Comparison of ENCODE assay signal across 32 cellular contexts in the genomic region with DNA sequence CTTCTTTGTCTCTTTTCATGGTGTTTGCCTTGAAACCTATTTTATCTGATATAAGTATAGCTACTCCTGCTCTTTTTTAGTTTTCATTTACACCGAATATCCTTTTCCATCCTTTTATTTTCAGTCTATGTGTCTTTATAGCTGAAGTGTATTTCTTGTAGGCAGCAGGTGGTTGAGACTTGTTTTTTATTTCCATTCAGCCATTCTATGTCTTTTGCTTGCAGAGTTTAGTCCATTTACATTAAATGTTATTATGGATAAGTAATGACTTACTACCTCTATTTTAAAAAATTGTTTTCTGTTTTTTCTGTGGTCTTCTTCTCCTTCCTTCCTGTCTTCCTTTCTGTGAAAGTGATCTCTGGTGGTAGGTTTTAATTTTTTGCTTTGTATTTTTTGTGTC.
"Had no signal": no experiment of that assay in that cellular context is flagged by ENCODE, and none has a peak within 500 bp of the region (broad histone marks: within the 10 kb centered on the region; RNA-seq: fewer than 3 reads in every experiment).

No MANE protein-coding gene starts in this region.

- H3K4me1 ChIP-seq: body of pancreas, breast epithelium had no signal

- H3K27me3 ChIP-seq: adrenal gland, body of pancreas, brain microvascular endothelial cell, breast epithelium had no signal

- H3K4me3 ChIP-seq: adrenal gland, body of pancreas, breast epithelium had no signal

- H3K9me3 ChIP-seq: adrenal gland, body of pancreas, breast epithelium had no signal

- H3K4me3 Mint-ChIP-seq: activated B cell treated with CpG ODN at 0.5 μM for 24 hours; activated CD4-positive, alpha-beta memory T cell treated with anti-CD3 and anti-CD28 coated beads for 36 hours; activated naive CD8-positive, alpha-beta T cell treated with anti-CD3 and anti-CD28 coated beads for 36 hours; activated T-helper 1 cell treated with anti-CD3 and anti-CD28 coated beads, Interleukin-12 subunit alpha, Interleukin-12 subunit beta, Interleukin-2, Interleukin-4 antibody, amounts not matched to agents 30 ng/mL and 10 ng/mL and 1 ng/mL, durations not matched to agents 14 hours and 24 hours and 36 hours; activated T-helper 17 cell treated with anti-CD3 and anti-CD28 coated beads, Interleukin-2, amount 50 U/mL, for 72 hours; T-helper 1 cell treated with Interleukin-12 subunit alpha and Interleukin-12 subunit beta and Interleukin-4 antibody, amounts not matched to agents 30 μg/mL and 1 μg/mL, for 36 hours; T-helper 2 cell treated with Interferon-gamma antibody and Interleukin-4, amounts not matched to agents 5 μg/mL and 100 μg/mL, for 36 hours had no signal

- ATAC-seq: activated naive CD4-positive, alpha-beta T cell treated with anti-CD3 and anti-CD28 coated beads, Interleukin-2, amount 50 U/mL, for 72 hours; activated T-helper 17 cell treated with anti-CD3 and anti-CD28 coated beads, Interleukin-2, amount 50 U/mL, for 72 hours; body of pancreas had no signal

- H3K36me3 ChIP-seq: adrenal gland, brain microvascular endothelial cell, breast epithelium had no signal

- H3K27me3 Mint-ChIP-seq: activated B cell treated with CpG ODN at 0.5 μM for 24 hours; activated CD4-positive, alpha-beta memory T cell treated with anti-CD3 and anti-CD28 coated beads for 36 hours; activated naive CD8-positive, alpha-beta T cell treated with anti-CD3 and anti-CD28 coated beads for 36 hours; activated T-helper 17 cell treated with anti-CD3 and anti-CD28 coated beads, Interleukin-2, amount 50 U/mL, for 72 hours had no signal

- H3K27ac Mint-ChIP-seq: activated B cell treated with CpG ODN at 0.5 μM for 24 hours; activated CD4-positive, alpha-beta memory T cell treated with anti-CD3 and anti-CD28 coated beads for 36 hours; activated naive CD8-positive, alpha-beta T cell treated with anti-CD3 and anti-CD28 coated beads for 36 hours; activated T-helper 1 cell treated with anti-CD3 and anti-CD28 coated beads, Interleukin-12 subunit alpha, Interleukin-12 subunit beta, Interleukin-2, Interleukin-4 antibody, amounts not matched to agents 30 ng/mL and 10 ng/mL and 1 ng/mL, durations not matched to agents 14 hours and 24 hours and 36 hours; T-helper 1 cell treated with Interleukin-12 subunit alpha and Interleukin-12 subunit beta and Interleukin-4 antibody, amounts not matched to agents 30 μg/mL and 1 μg/mL, for 36 hours; T-helper 2 cell treated with Interferon-gamma antibody and Interleukin-4, amounts not matched to agents 5 μg/mL and 100 μg/mL, for 36 hours had no signal

- DNase-seq: activated B cell treated with CpG ODN at 0.5 μM for 24 hours; activated CD4-positive, alpha-beta memory T cell treated with anti-CD3 and anti-CD28 coated beads for 36 hours; activated CD4-positive, alpha-beta T cell treated with anti-CD3 and anti-CD28 coated beads for 48 hours; activated CD4-positive, alpha-beta T cell treated with anti-CD3 and anti-CD28 coated beads, Interleukin-2, amount 50 U/mL, for 1 hour; activated CD4-positive, alpha-beta T cell treated with anti-CD3 and anti-CD28 coated beads, Interleukin-2, amount 50 U/mL, for 4 hours; activated CD4-positive, CD25-positive, alpha-beta regulatory T cell treated with anti-CD3 and anti-CD28 coated beads, Interleukin-2, amount 50 U/mL, for 72 hours; activated CD8-positive, alpha-beta memory T cell treated with anti-CD3 and anti-CD28 coated beads, Interleukin-2, amount 50 U/mL, for 4 hours; activated effector memory CD4-positive, alpha-beta T cell treated with anti-CD3 and anti-CD28 coated beads, Interleukin-2, amount 50 U/mL, for 16 hours; activated gamma-delta T cell treated with Interleukin-2 at 50 U/mL for 16 hours; activated naive CD4-positive, alpha-beta T cell treated with anti-CD3 and anti-CD28 coated beads, Interleukin-2, amount 50 U/mL, for 16 hours; activated naive CD4-positive, alpha-beta T cell treated with Interleukin-2 at 50 U/mL for 16 hours; activated naive CD8-positive, alpha-beta T cell treated with anti-CD3 and anti-CD28 coated beads for 36 hours; activated T-cell treated with anti-CD3 and anti-CD28 coated beads for 4 hours; activated T-cell treated with anti-CD3 and anti-CD28 coated beads, Interleukin-2, amount 50 U/mL, for 1 hour; activated T-cell treated with anti-CD3 and anti-CD28 coated beads, Interleukin-2, amount 50 U/mL, for 48 hours; amniotic stem cell; aorta; body of pancreas; brain microvascular endothelial cell; central memory CD4-positive, alpha-beta T cell; SW 1271; T-helper 1 cell; T-helper 2 cell; T-helper 9 cell had no signal

- H3K27ac ChIP-seq: body of pancreas, brain microvascular endothelial cell, breast epithelium, VCaP had no signal

- H3K36me3 Mint-ChIP-seq: activated CD4-positive, alpha-beta memory T cell treated with anti-CD3 and anti-CD28 coated beads for 36 hours had no signal

- H3K9me3 Mint-ChIP-seq: activated CD4-positive, alpha-beta memory T cell treated with anti-CD3 and anti-CD28 coated beads for 36 hours had no signal
